In the genomic region with DNA sequence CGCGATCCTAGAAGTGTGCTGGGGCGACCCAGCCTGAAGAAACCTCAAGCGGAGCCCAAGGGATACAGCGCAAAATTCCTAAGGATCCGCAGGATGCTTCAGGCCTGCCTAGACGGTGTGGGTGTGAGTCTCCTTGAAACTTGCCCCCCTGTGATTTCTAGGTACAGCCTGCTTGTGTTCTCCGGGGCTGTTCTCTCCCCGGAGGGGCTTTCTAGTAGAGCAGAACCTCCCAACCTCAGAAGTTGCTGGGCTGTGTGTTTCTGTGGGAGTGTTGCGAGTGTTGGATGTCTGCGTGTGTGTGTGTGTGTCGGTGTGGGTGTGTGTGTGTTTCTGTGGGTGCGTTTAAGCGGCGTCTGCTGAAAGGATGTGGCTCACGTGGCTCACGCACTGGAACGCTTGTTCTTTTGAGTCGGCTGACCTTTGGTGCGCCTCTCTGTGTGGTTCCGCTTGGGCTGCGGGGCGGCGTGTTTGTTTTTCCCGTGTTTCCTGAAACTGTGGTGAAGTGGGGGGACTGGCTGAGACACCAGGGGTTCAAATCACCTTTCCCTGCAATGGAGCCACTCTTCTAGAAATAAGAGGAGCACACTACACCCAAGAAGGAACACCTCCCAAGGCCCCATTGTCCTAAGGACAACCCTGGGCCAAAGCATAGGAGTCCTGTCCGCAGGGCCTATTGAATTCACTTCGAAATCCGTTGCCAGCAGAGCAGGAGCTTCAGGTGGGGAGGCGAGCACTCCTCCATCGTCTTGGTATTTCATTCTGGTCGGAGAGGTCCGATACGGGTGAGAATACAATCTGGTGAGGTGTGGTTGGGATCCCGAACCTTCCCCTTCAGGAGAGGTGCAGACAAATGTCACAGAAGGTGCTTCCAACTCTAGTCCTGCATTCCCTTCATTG, we compare ENCODE assay signal across 10 cellular contexts. TPM values are rescaled to one million over a fixed set of nuclear protein-coding genes. Genes with fewer than 3 reads are reported as not detected.
DNase-seq lines count a peak whose midpoint lies in the region; ATAC-seq and TF ChIP-seq lines count a peak whose summit lies in the region.
"Had no signal": no experiment of that assay in that cellular context is flagged by ENCODE, and none has a peak within 500 bp of the region (broad histone marks: within the 10 kb centered on the region; RNA-seq: fewer than 3 reads in every experiment).

No MANE protein-coding gene starts in this region.

- intact Hi-C loops in CD8-positive, alpha-beta T cell (cut with DNase I, micrococcal nuclease) = no loop called here

- CTCF ChIA-PET in CD8-positive, alpha-beta T cell (lab: Charles Lee) = no interaction called here

- H3K27me3 Mint-ChIP-seq in CD8-positive, alpha-beta T cell (ENCODE audit: low read depth) = peaks cover 38% of the 10 kb centered on the region
- H3K27me3 Mint-ChIP-seq in endothelial cell (ENCODE audit: unreplicated experiment) = peaks cover 16% of the 10 kb centered on the region
- peaks cover 16% of the 10 kb centered on the region for H3K27me3 Mint-ChIP-seq in neural progenitor cell (ENCODE audit: insufficient read depth, low read depth)

- POLR2A ChIA-PET in CD8-positive, alpha-beta T cell (lab: Charles Lee) = interaction anchor here (0.6 kb wide), 1 partner anchor 528 kb away, joined by 3 read pairs; no protein-coding TSS in a partner anchor

- TF ChIP-seq CTCF in CD8-positive, alpha-beta T cell (IDR thresholded peaks at IDR 0.05) = no peak
- TF ChIP-seq CTCF in MM.1S (IDR thresholded peaks at IDR 0.05; ENCODE audit: low read length) (no peak), endothelial cell (IDR thresholded peaks at IDR 0.05; ENCODE audit: unreplicated experiment) (no peak), neural progenitor cell (IDR thresholded peaks at IDR 0.05) (no peak)

- H4K20me1 ChIP-seq in MM.1S (ENCODE audit: insufficient read depth, low read length) = no peaks in the 10 kb centered on the region
- no peaks in the 10 kb centered on the region for H4K20me1 ChIP-seq in neural progenitor cell (ENCODE audit: low read depth)

- no peak overlapping the region for H3K27ac ChIP-seq in CD8-positive, alpha-beta T cell (ENCODE audit: low read depth, low read length)
- no peak overlapping the region for H3K27ac ChIP-seq in MM.1S (ENCODE audit: low read length)
- no peak overlapping the region for H3K27ac ChIP-seq in neural progenitor cell

- DNase-seq in CD8-positive, alpha-beta T cell = peak in 1 of 7 experiments; percentile 17
- DNase-seq in MM.1S (no peak), endothelial cell (ENCODE audit: low spot score) (peak; percentile 0), neural progenitor cell (ENCODE audit: low spot score) (no peak), pons (ENCODE audit: low spot score) (no peak), HPDE6-E6E7 (ENCODE audit: extremely low spot score) (no peak), epidermal melanocyte (ENCODE audit: insufficient read length, low spot score) (no peak)
- DNase-seq: GF-D8 had no signal

- H3K27ac Mint-ChIP-seq in CD8-positive, alpha-beta T cell = peak overlapping the region; percentile 6
- H3K27ac Mint-ChIP-seq in endothelial cell (ENCODE audit: unreplicated experiment) = no peak overlapping the region
- no peak overlapping the region for H3K27ac Mint-ChIP-seq in neural progenitor cell

- H3F3A ChIP-seq in MM.1S (ENCODE audit: insufficient read depth, low read length) = no peaks in the 10 kb centered on the region
- no peaks in the 10 kb centered on the region for H3F3A ChIP-seq in neural progenitor cell (ENCODE audit: low read depth)

- no peak overlapping the region for H3K9ac ChIP-seq in MM.1S (ENCODE audit: low read length)
- H3K9ac ChIP-seq in neural progenitor cell = no peak overlapping the region

- H2AFZ ChIP-seq in MM.1S (ENCODE audit: low read length) (0 out of 2 replicates have a peak overlapping the region, but pooled peaks have one; percentile 45), neural progenitor cell (replicated peaks) (no peak overlapping the region)

- H3K4me1 ChIP-seq in CD8-positive, alpha-beta T cell (ENCODE audit: insufficient read depth, low read length) = peaks cover 5% of the 10 kb centered on the region
- no peaks in the 10 kb centered on the region for H3K4me1 ChIP-seq in MM.1S (ENCODE audit: low read length)
- H3K4me1 ChIP-seq in neural progenitor cell = no peaks in the 10 kb centered on the region

- H3K9me2 ChIP-seq in MM.1S (replicated peaks; ENCODE audit: insufficient read depth, low read length) = no peaks in the 10 kb centered on the region

- H3K4me2 ChIP-seq in MM.1S (ENCODE audit: low read depth, low read length) (peak overlapping the region; percentile 43; the same call in 1 of the 2 replicates), neural progenitor cell (no peak overlapping the region)

- no peaks in the 10 kb centered on the region for H3K36me3 ChIP-seq in CD8-positive, alpha-beta T cell (ENCODE audit: insufficient read depth, low read length)
- H3K36me3 ChIP-seq in MM.1S (replicated peaks; ENCODE audit: insufficient read depth, low read length) (no peaks in the 10 kb centered on the region), neural progenitor cell (no peaks in the 10 kb centered on the region)

- ATAC-seq in CD8-positive, alpha-beta T cell = peak; percentile 51
- ATAC-seq in HG03025 (IDR thresholded peaks at IDR 0.05; ENCODE audit: low FRiP score, unreplicated experiment) = no peak
- ATAC-seq: K562 had no signal

- H3K9me3 ChIP-seq in CD8-positive, alpha-beta T cell (ENCODE audit: low read length) = no peaks in the 10 kb centered on the region
- H3K9me3 ChIP-seq in MM.1S (replicated peaks; ENCODE audit: insufficient read depth, low read length) (no peaks in the 10 kb centered on the region), neural progenitor cell (ENCODE audit: low read depth) (no peaks in the 10 kb centered on the region)

- peaks cover 18% of the 10 kb centered on the region for H3K4me1 Mint-ChIP-seq in CD8-positive, alpha-beta T cell (ENCODE audit: low read depth)
- peaks cover 6% of the 10 kb centered on the region for H3K4me1 Mint-ChIP-seq in endothelial cell (ENCODE audit: unreplicated experiment)
- H3K4me1 Mint-ChIP-seq in neural progenitor cell = peaks cover 3% of the 10 kb centered on the region

- H3K4me3 Mint-ChIP-seq in CD8-positive, alpha-beta T cell = peak overlapping the region; percentile 72
- no peak overlapping the region for H3K4me3 Mint-ChIP-seq in endothelial cell (ENCODE audit: unreplicated experiment)
- H3K4me3 Mint-ChIP-seq in neural progenitor cell = peak overlapping the region; percentile 77

- H3K27me3 ChIP-seq in CD8-positive, alpha-beta T cell (ENCODE audit: insufficient read depth, low read length) = no peaks in the 10 kb centered on the region
- peaks cover 4% of the 10 kb centered on the region; the same call in 1 of the 2 replicates for H3K27me3 ChIP-seq in MM.1S (replicated peaks; ENCODE audit: insufficient read depth, low read length)
- H3K27me3 ChIP-seq in neural progenitor cell = no peaks in the 10 kb centered on the region

- H3K9me3 Mint-ChIP-seq in CD8-positive, alpha-beta T cell = no peaks in the 10 kb centered on the region
- H3K9me3 Mint-ChIP-seq in endothelial cell (ENCODE audit: unreplicated experiment) (peaks cover 8% of the 10 kb centered on the region), neural progenitor cell (peaks cover 66% of the 10 kb centered on the region)

- H3K36me3 Mint-ChIP-seq in CD8-positive, alpha-beta T cell = no peaks in the 10 kb centered on the region
- peaks cover 10% of the 10 kb centered on the region for H3K36me3 Mint-ChIP-seq in endothelial cell (ENCODE audit: low read depth, unreplicated experiment)
- H3K36me3 Mint-ChIP-seq in neural progenitor cell = no peaks in the 10 kb centered on the region

- peak overlapping the region; percentile 17 for H3K4me3 ChIP-seq in CD8-positive, alpha-beta T cell (ENCODE audit: low read depth, low read length)
- H3K4me3 ChIP-seq in MM.1S (ENCODE audit: low read length) (no peak overlapping the region), neural progenitor cell (no peak overlapping the region)
- H3K4me3 ChIP-seq: K562 had no signal

- no peaks in the 10 kb centered on the region for H3K79me2 ChIP-seq in MM.1S (ENCODE audit: low read length)
- no peaks in the 10 kb centered on the region for H3K79me2 ChIP-seq in neural progenitor cell (ENCODE audit: low read depth)

RNA-seq across cellular contexts. Expression of gene ZNF273, which starts 25.1 kb away (rescaled TPM):
- total RNA-seq in CD8-positive, alpha-beta T cell = 1 to 10 TPM; 8.7 to 9.9 TPM
- total RNA-seq in endothelial cell (ENCODE audit: unreplicated experiment) (9.3 TPM), neural progenitor cell (ENCODE audit: low replicate concordance) (23.5 and 36.5 TPM in 2 replicates)
